7 cellular contexts compared by ENCODE assay signal in the genomic region with DNA sequence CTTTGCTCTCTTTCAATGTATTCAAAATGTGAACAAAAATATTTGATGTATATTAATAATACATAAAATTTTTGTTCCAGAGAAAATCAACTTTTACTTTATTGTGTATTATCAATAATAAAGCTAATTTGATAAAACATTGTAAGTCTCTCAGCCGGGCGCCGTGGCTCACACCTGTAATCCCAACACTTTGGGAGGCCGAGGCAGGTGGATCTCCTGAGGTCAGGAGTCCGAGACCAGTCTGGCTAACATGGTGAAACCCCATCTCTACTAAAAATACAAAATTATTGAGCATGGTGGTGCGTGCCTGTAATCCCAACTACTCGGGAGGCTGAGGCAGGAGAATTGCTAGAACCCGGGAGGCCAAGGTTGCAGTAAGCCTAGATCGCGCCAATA. TPM values are rescaled to one million over a fixed set of nuclear protein-coding genes. Genes with fewer than 3 reads are reported as not detected.
DNase-seq lines count a peak whose midpoint lies in the region; ATAC-seq and TF ChIP-seq lines count a peak whose summit lies in the region.
"Not testable (repeated sequence)": the region's sequence is repeated elsewhere in the genome, so short reads cannot be mapped to it uniquely, and the experiment has no call there.

No MANE protein-coding gene starts in this region.

- peaks cover 16% of the 10 kb centered on the region for H3F3A ChIP-seq in PC-9 (ENCODE audit: insufficient read depth, low read depth)

- H3K9ac ChIP-seq in skeletal muscle tissue (ENCODE audit: low read depth in 1 of 3, low read length in 3 of 3), result peak overlapping the region; percentile 98 to 100 (median 100)

- not testable (repeated sequence) for H3K27ac Mint-ChIP-seq in activated T-helper 1 cell treated with anti-CD3 and anti-CD28 coated beads, Interleukin-12 subunit alpha, Interleukin-12 subunit beta, Interleukin-2, Interleukin-4 antibody, amounts not matched to agents 30 ng/mL and 10 ng/mL and 1 ng/mL, durations not matched to agents 14 hours and 24 hours and 36 hours
- H3K27ac Mint-ChIP-seq in natural killer cell, result peak overlapping the region; percentile 96 to 99

- H3K4me1 ChIP-seq in PC-9 (replicated peaks; ENCODE audit: insufficient read depth), result peaks cover 10% of the 10 kb centered on the region
- H3K4me1 ChIP-seq in cardiac muscle cell (ENCODE audit: low read depth), result peaks cover 17% of the 10 kb centered on the region
- H3K4me1 ChIP-seq in skeletal muscle tissue (ENCODE audit: control insufficient read depth in 3 of 3, insufficient read depth in 3 of 3, low read length in 3 of 3), result peaks cover 5 to 20% (median 11%) of the 10 kb centered on the region in 3 donors

- TF ChIP-seq CTCF in PC-9 (conservative IDR thresholded peaks at IDR 0.05); cardiac muscle cell (IDR thresholded peaks at IDR 0.05; ENCODE audit: low read depth, low read length); natural killer cell (IDR thresholded peaks at IDR 0.05): not testable (repeated sequence)

- H3K27ac ChIP-seq in PC-9, result not testable (repeated sequence)
- H3K27ac ChIP-seq in caudate nucleus (ENCODE audit: low read depth, low read length) (peak overlapping the region; percentile 94), cardiac muscle cell (peak overlapping the region; percentile 99), skeletal muscle tissue (ENCODE audit: low read depth, low read length) (peak overlapping the region; percentile 68)

- peaks cover 31% of the 10 kb centered on the region for H3K36me3 Mint-ChIP-seq in activated T-helper 1 cell treated with anti-CD3 and anti-CD28 coated beads, Interleukin-12 subunit alpha, Interleukin-12 subunit beta, Interleukin-2, Interleukin-4 antibody, amounts not matched to agents 30 ng/mL and 10 ng/mL and 1 ng/mL, durations not matched to agents 14 hours and 24 hours and 36 hours (ENCODE audit: low read depth)
- H3K36me3 Mint-ChIP-seq in natural killer cell, result not testable (repeated sequence)

- peak; percentile 18 for ATAC-seq in GM21528 (IDR thresholded peaks at IDR 0.05; ENCODE audit: low FRiP score, unreplicated experiment)
- ATAC-seq in natural killer cell, result not testable (repeated sequence)

- H3K4me3 ChIP-seq in PC-9 (peak overlapping the region; percentile 88; the same call in 1 of the 2 replicates), skeletal muscle tissue (ENCODE audit: low read length in 3 of 3) (peak overlapping the region in 2 of 3 donors; percentile 94 to 100)
- not testable (repeated sequence) for H3K4me3 ChIP-seq in cardiac muscle cell

- H2AFZ ChIP-seq in PC-9, result 0 out of 2 replicates have a peak overlapping the region, but pooled peaks have one; percentile 73

- CTCF ChIA-PET in PC-9 (lab: Charles Lee), result not testable (repeated sequence)

- intact Hi-C loops in PC-9 (cut with micrococcal nuclease; ENCODE audit: unreplicated experiment) (loop anchor here (1.0 to 10.0 kb wide), 2 partner anchors 121 to 154 kb away; no protein-coding TSS in a partner anchor), natural killer cell (cut with micrococcal nuclease) (loop anchor here (1.0 to 2.0 kb wide), 3 partner anchors 17 to 145 kb away; a partner anchor contains a TSS)
- intact Hi-C loops in activated T-helper 1 cell treated with anti-CD3 and anti-CD28 coated beads, Interleukin-12 subunit alpha, Interleukin-12 subunit beta, Interleukin-2, Interleukin-4 antibody, amounts not matched to agents 30 ng/mL and 10 ng/mL and 1 ng/mL, durations not matched to agents 14 hours and 24 hours and 36 hours (cut with micrococcal nuclease), result loop anchor here (1.0 to 10.0 kb wide), 9 partner anchors 121 to 1628 kb away; a partner anchor contains a TSS

- peaks cover 33% of the 10 kb centered on the region for H3K36me3 ChIP-seq in PC-9 (ENCODE audit: low read depth)
- not testable (repeated sequence) for H3K36me3 ChIP-seq in cardiac muscle cell; skeletal muscle tissue (ENCODE audit: control insufficient read depth in 3 of 3, insufficient read depth in 3 of 3, low read length in 3 of 3)

- not testable (repeated sequence) for H3K4me1 Mint-ChIP-seq in activated T-helper 1 cell treated with anti-CD3 and anti-CD28 coated beads, Interleukin-12 subunit alpha, Interleukin-12 subunit beta, Interleukin-2, Interleukin-4 antibody, amounts not matched to agents 30 ng/mL and 10 ng/mL and 1 ng/mL, durations not matched to agents 14 hours and 24 hours and 36 hours (ENCODE audit: low read depth)
- H3K4me1 Mint-ChIP-seq in natural killer cell, result peaks cover 36 to 37% of the 10 kb centered on the region in 2 donors

- not testable (repeated sequence) for H3K9me2 ChIP-seq in PC-9 (ENCODE audit: insufficient read depth)

- DNase-seq in PC-9; activated T-helper 1 cell treated with anti-CD3 and anti-CD28 coated beads, Interleukin-12 subunit alpha, Interleukin-12 subunit beta, Interleukin-2, Interleukin-4 antibody, amounts not matched to agents 30 ng/mL and 10 ng/mL and 1 ng/mL, durations not matched to agents 14 hours and 24 hours and 36 hours (ENCODE audit: low spot score); cardiac muscle cell (ENCODE audit: low read depth in 1 of 2, low spot score in 1 of 2); natural killer cell: not testable (repeated sequence)
- DNase-seq in caudate nucleus (lab: John Stamatoyannopoulos, UW), result peak in 1 of 61 donors; percentile 44

- peak overlapping the region; percentile 97 for H3K4me3 Mint-ChIP-seq in activated T-helper 1 cell treated with anti-CD3 and anti-CD28 coated beads, Interleukin-12 subunit alpha, Interleukin-12 subunit beta, Interleukin-2, Interleukin-4 antibody, amounts not matched to agents 30 ng/mL and 10 ng/mL and 1 ng/mL, durations not matched to agents 14 hours and 24 hours and 36 hours
- not testable (repeated sequence) for H3K4me3 Mint-ChIP-seq in natural killer cell

- peaks cover 35% of the 10 kb centered on the region for H3K9me3 ChIP-seq in PC-9 (ENCODE audit: insufficient read depth, low read depth)
- not testable (repeated sequence) for H3K9me3 ChIP-seq in cardiac muscle cell (ENCODE audit: low read depth); skeletal muscle tissue (ENCODE audit: control insufficient read depth in 3 of 3, low read length in 3 of 3)

- not testable (repeated sequence) for H3K27me3 Mint-ChIP-seq in activated T-helper 1 cell treated with anti-CD3 and anti-CD28 coated beads, Interleukin-12 subunit alpha, Interleukin-12 subunit beta, Interleukin-2, Interleukin-4 antibody, amounts not matched to agents 30 ng/mL and 10 ng/mL and 1 ng/mL, durations not matched to agents 14 hours and 24 hours and 36 hours (ENCODE audit: insufficient read depth); natural killer cell (ENCODE audit: low read depth in 2 of 2)

- POLR2A ChIA-PET in PC-9 (lab: Charles Lee; ENCODE audit: unreplicated experiment), result interaction anchor here (0.5 to 0.7 kb wide), 4 partner anchors 55 to 1820 kb away, joined by 3 to 5 read pairs (median 4); no protein-coding TSS in a partner anchor

- H3K4me2 ChIP-seq in PC-9, result peak overlapping the region; percentile 78

- not testable (repeated sequence) for H3K27me3 ChIP-seq in PC-9 (ENCODE audit: insufficient read depth, low read depth); cardiac muscle cell; skeletal muscle tissue (ENCODE audit: control insufficient read depth in 3 of 3, insufficient read depth in 3 of 3, low read length in 3 of 3)

- not testable (repeated sequence) for BruUV-seq in PC-9 (replicated peaks; lab: Mats Ljungman, UMichigan)

- peaks cover 45% of the 10 kb centered on the region for H3K79me2 ChIP-seq in PC-9 (ENCODE audit: low read depth)

- H4K20me1 ChIP-seq in PC-9 (ENCODE audit: insufficient read depth), result not testable (repeated sequence)

- H3K9me3 Mint-ChIP-seq in activated T-helper 1 cell treated with anti-CD3 and anti-CD28 coated beads, Interleukin-12 subunit alpha, Interleukin-12 subunit beta, Interleukin-2, Interleukin-4 antibody, amounts not matched to agents 30 ng/mL and 10 ng/mL and 1 ng/mL, durations not matched to agents 14 hours and 24 hours and 36 hours, result peaks cover 46% of the 10 kb centered on the region
- not testable (repeated sequence) for H3K9me3 Mint-ChIP-seq in natural killer cell

RNA-seq across cellular contexts. Expression of a gene that starts 0.4 kb away (rescaled TPM):
- total RNA-seq in PC-9 (2021) (37.4 and 44.9 TPM in 2 replicates), cardiac muscle cell (52.6 and 78.7 TPM in 2 replicates), natural killer cell (100 to 1,000 TPM in 1 of 3 donors, 10 to 100 TPM in 2; 92.3 to 144 (median 96.7) TPM), skeletal muscle tissue (40.7 TPM)
- 20.5 and 22.4 TPM in 2 replicates for total RNA-seq in activated T-helper 1 cell treated with anti-CD3 and anti-CD28 coated beads, Interleukin-12 subunit alpha, Interleukin-12 subunit beta, Interleukin-2, Interleukin-4 antibody, amounts not matched to agents 30 ng/mL and 10 ng/mL and 1 ng/mL, durations not matched to agents 14 hours and 24 hours and 36 hours
- polyA plus RNA-seq in cardiac muscle cell, result 30.1 and 49.5 TPM in 2 replicates
